Comparison of ENCODE assay signal across 20 cellular contexts in the genomic region with DNA sequence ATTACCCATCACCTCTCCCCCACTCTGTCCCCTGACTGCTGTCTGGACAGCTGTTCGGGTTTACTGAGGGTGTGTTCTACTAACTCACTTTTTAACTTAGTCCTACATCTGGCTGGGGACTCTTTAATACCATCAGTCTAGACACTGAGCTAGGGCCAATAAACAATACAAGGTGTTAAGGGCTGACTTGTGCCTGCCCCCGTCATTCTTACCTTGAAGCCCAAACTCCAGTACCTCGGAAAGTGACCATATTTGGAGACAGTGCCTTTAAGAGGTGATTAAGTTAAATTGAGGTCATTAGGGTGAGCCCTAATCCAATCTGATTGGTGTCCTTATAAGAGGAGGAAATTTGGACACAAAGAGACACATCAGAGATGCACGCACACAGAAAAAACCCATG. TPM values are rescaled to one million over a fixed set of nuclear protein-coding genes. Genes with fewer than 3 reads are reported as not detected.
DNase-seq lines count a peak whose midpoint lies in the region; TF ChIP-seq lines count a peak whose summit lies in the region.
"Had no signal": no experiment of that assay in that cellular context is flagged by ENCODE, and none has a peak within 500 bp of the region (broad histone marks: within the 10 kb centered on the region; RNA-seq: fewer than 3 reads in every experiment).

No MANE protein-coding gene starts in this region.

- no peak for TF ChIP-seq EP300 in esophagus muscularis mucosa (IDR thresholded peaks at IDR 0.05)

- H3K27ac ChIP-seq in esophagus muscularis mucosa (replicated peaks in 1 of 4) (no peak overlapping the region), mesendoderm (ENCODE audit: low read depth, low read length) (no peak overlapping the region)
- H3K27ac ChIP-seq: 22Rv1; A549; BLaER1 treated with 17β-estradiol and CSF1 and Interleukin-3, amounts not matched to agents 10 nM and 100 nM; C4-2B had no signal

- no peak overlapping the region for H3K4me3 ChIP-seq in esophagus muscularis mucosa
- H3K4me3 ChIP-seq in mesendoderm (ENCODE audit: low read length): no peak overlapping the region
- H3K4me3 ChIP-seq: A549; BLaER1 treated with 17β-estradiol and CSF1 and Interleukin-3, amounts not matched to agents 10 nM and 100 nM; GM12878 had no signal

- no peak overlapping the region for H4K5ac ChIP-seq in mesendoderm (ENCODE audit: low read length)

- no peak for TF ChIP-seq CTCF in esophagus muscularis mucosa (IDR thresholded peaks at IDR 0.05)

- H3K56ac ChIP-seq in mesendoderm (ENCODE audit: low read length): no peak overlapping the region

- no peaks in the 10 kb centered on the region for H3K27me3 ChIP-seq in esophagus muscularis mucosa
- H3K27me3 ChIP-seq in mesendoderm (ENCODE audit: insufficient read depth, low read length, poor library complexity): no peaks in the 10 kb centered on the region
- H3K27me3 ChIP-seq: BLaER1 treated with 17β-estradiol and CSF1 and Interleukin-3, amounts not matched to agents 10 nM and 100 nM had no signal

- H3K4me1 ChIP-seq in esophagus muscularis mucosa (no peaks in the 10 kb centered on the region), mesendoderm (ENCODE audit: control insufficient read depth, low read depth, low read length) (no peaks in the 10 kb centered on the region)
- H3K4me1 ChIP-seq: A549; BLaER1 treated with 17β-estradiol and CSF1 and Interleukin-3, amounts not matched to agents 10 nM and 100 nM; Caco-2 had no signal

- H3K23ac ChIP-seq in mesendoderm (ENCODE audit: low read length): no peak overlapping the region

- no peak overlapping the region for H2BK5ac ChIP-seq in mesendoderm (ENCODE audit: low read length)

- no peak overlapping the region for H3K9ac ChIP-seq in mesendoderm (ENCODE audit: low read length)
- H3K9ac ChIP-seq: BLaER1 treated with 17β-estradiol and CSF1 and Interleukin-3, amounts not matched to agents 10 nM and 100 nM had no signal

- H2BK15ac ChIP-seq in mesendoderm (replicated peaks; ENCODE audit: low read depth): no peak overlapping the region

- no peak overlapping the region for H2BK120ac ChIP-seq in mesendoderm (ENCODE audit: low read depth, low read length)

- WGBS in esophagus muscularis mucosa: 81% methylated on average over 4 of the region's 4 CpGs
- WGBS in mesendoderm (ENCODE audit: extremely low coverage, insufficient coverage, low lambda C conversion rate): no CpG with 5 or more reads among the region's 4 CpGs

- H3K79me1 ChIP-seq in mesendoderm (ENCODE audit: low read length): no peaks in the 10 kb centered on the region

- H3K36me3 ChIP-seq in esophagus muscularis mucosa (no peaks in the 10 kb centered on the region), mesendoderm (ENCODE audit: control insufficient read depth, insufficient read depth, low read length) (no peaks in the 10 kb centered on the region)
- H3K36me3 ChIP-seq: BLaER1 treated with 17β-estradiol and CSF1 and Interleukin-3, amounts not matched to agents 10 nM and 100 nM had no signal

- H3K79me2 ChIP-seq in mesendoderm (ENCODE audit: control insufficient read depth, insufficient read depth, low read length): no peaks in the 10 kb centered on the region

- no peak for TF ChIP-seq POLR2A in esophagus muscularis mucosa (IDR thresholded peaks at IDR 0.05; ENCODE audit: low read depth)

- no peaks in the 10 kb centered on the region for H3K9me3 ChIP-seq in esophagus muscularis mucosa
- H3K9me3 ChIP-seq: A549, Caco-2 had no signal

- no peak overlapping the region for H3K4me2 ChIP-seq in mesendoderm (ENCODE audit: low read length)
- H3K4me2 ChIP-seq: A549; BLaER1 treated with 17β-estradiol and CSF1 and Interleukin-3, amounts not matched to agents 10 nM and 100 nM had no signal

- H3K18ac ChIP-seq in mesendoderm (ENCODE audit: low read length): no peak overlapping the region

- H3K4ac ChIP-seq in mesendoderm (ENCODE audit: low read depth, low read length): no peak overlapping the region

- no peak overlapping the region for H2AK5ac ChIP-seq in mesendoderm (ENCODE audit: low read length)

- DNase-seq in ELF-1 (ENCODE audit: low read depth, low spot score): peak; percentile 12
- peak; percentile 21 for DNase-seq in NCI-H82 treated with DMSO at 0.1 percent for 48 hours (lab: John Stamatoyannopoulos, UW; ENCODE audit: unreplicated experiment)
- DNase-seq in esophagus muscularis mucosa (ENCODE audit: extremely low spot score): peak; percentile 5
- peak; percentile 58 for DNase-seq in mesendoderm
- DNase-seq in RPMI8226: no peak
- DNase-seq in inferior parietal cortex (ENCODE audit: extremely low spot score): no peak
- no peak for DNase-seq in NCI-H345 treated with DMSO at 0.1 percent for 48 hours (lab: John Stamatoyannopoulos, UW; ENCODE audit: unreplicated experiment)
- DNase-seq: AML-193; Caco-2; Calu3; CD4-positive, alpha-beta T cell; CD8-positive, alpha-beta T cell; DMS79 treated with DMSO at 0.1 percent for 48 hours; GDM1 had no signal

- intact Hi-C loops in esophagus muscularis mucosa (cut with DNase I): no loop called here

- H4K8ac ChIP-seq in mesendoderm (ENCODE audit: low read depth, low read length): no peak overlapping the region

RNA-seq across cellular contexts. Expression of gene STEAP1B, which starts 35.7 kb away (rescaled TPM):
- 1 to 10 TPM; 1.6 to 2.2 (median 1.6) TPM for total RNA-seq in esophagus muscularis mucosa
- 10.4 TPM for polyA plus RNA-seq in mesendoderm (2013, experiment 1 of 2)
- polyA plus RNA-seq in mesendoderm (2013, experiment 2 of 2): 10.1 TPM
- total RNA-seq: A172; CD4-positive, alpha-beta T cell; CD8-positive, alpha-beta T cell; GM12878 had no signal

Comparison
In these comparisons a context has a peak if more than half of its experiments do, and no peak if none do; other contexts are left out.
1. DNase-seq: peak in ELF-1 (single experiment), NCI-H82 treated with DMSO at 0.1 percent for 48 hours (single experiment), esophagus muscularis mucosa (single experiment) and mesendoderm (single experiment); none in RPMI8226 (single experiment), inferior parietal cortex (single experiment) and NCI-H345 treated with DMSO at 0.1 percent for 48 hours (single experiment).